Comparison of ENCODE assay signal across 16 cellular contexts in genomic region chr12:107486140-107486892, GRCh38.
"Had no signal": no experiment of that assay in that cellular context is flagged by ENCODE, and none has a peak within 500 bp of the region (broad histone marks: within the 10 kb centered on the region; RNA-seq: fewer than 3 reads in every experiment).

No MANE protein-coding gene starts in this region.

- H3K36me3 Mint-ChIP-seq: immature natural killer cell; stimulated activated naive B cell treated with anti-CD40 and anti-IgM and Interleukin-4, amounts not matched to agents 10 μg/mL and 1 μg/mL and 100 μg/mL, for 72 hours had no signal

- ATAC-seq: gastrocnemius medialis; heart left ventricle; stimulated activated naive B cell treated with anti-CD40 and anti-IgM and Interleukin-4, amounts not matched to agents 10 μg/mL and 1 μg/mL and 100 μg/mL, for 72 hours had no signal

- H3K4me1 ChIP-seq: gastrocnemius medialis, heart left ventricle, right atrium auricular region, tibial artery had no signal

- DNase-seq: activated naive CD4-positive, alpha-beta T cell treated with anti-CD3 and anti-CD28 coated beads for 36 hours; activated T-cell treated with anti-CD3 and anti-CD28 coated beads for 4 hours; dorsolateral prefrontal cortex; endodermal cell; gastrocnemius medialis; heart left ventricle; immature natural killer cell; midbrain; stimulated activated CD4-positive, alpha-beta T cell treated with anti-CD3 and anti-CD28 coated beads, Interleukin-15, amount 100 ng/mL, for 24 hours; stimulated activated CD4-positive, alpha-beta T cell treated with anti-CD3 and anti-CD28 coated beads, Interleukin-4, amount 100 ng/mL, for 1 hour; stimulated activated naive B cell treated with anti-CD40 and anti-IgM and Interleukin-4, amounts not matched to agents 10 μg/mL and 1 μg/mL and 100 μg/mL, for 72 hours; tibial artery had no signal

- FAIRE-seq: urothelium cell line had no signal

- H3K27ac ChIP-seq: cardiac muscle cell, dorsolateral prefrontal cortex, gastrocnemius medialis, heart left ventricle, right atrium auricular region, tibial artery had no signal

- H3K27ac Mint-ChIP-seq: activated naive CD4-positive, alpha-beta T cell treated with anti-CD3 and anti-CD28 coated beads for 36 hours; activated T-helper 2 cell treated with anti-CD3 and anti-CD28 coated beads, Interferon-gamma antibody, Interleukin-2, Interleukin-4, amounts not matched to agents 10 μg/mL and 5 μg/mL and 100 μg/mL, durations not matched to agents 14 hours and 24 hours and 36 hours; endodermal cell; stimulated activated naive B cell treated with anti-CD40 and anti-IgM and Interleukin-4, amounts not matched to agents 10 μg/mL and 1 μg/mL and 100 μg/mL, for 72 hours had no signal

- H3K4me1 Mint-ChIP-seq: endodermal cell had no signal

- H3K36me3 ChIP-seq: cardiac muscle cell, gastrocnemius medialis, heart left ventricle, right atrium auricular region, tibial artery had no signal

- H3K4me3 ChIP-seq: cardiac muscle cell, dorsolateral prefrontal cortex, gastrocnemius medialis, heart left ventricle, right atrium auricular region, tibial artery had no signal

- H3K9me3 ChIP-seq: gastrocnemius medialis, heart left ventricle, right atrium auricular region, tibial artery had no signal

- H3K9me3 Mint-ChIP-seq: activated naive CD4-positive, alpha-beta T cell treated with anti-CD3 and anti-CD28 coated beads for 36 hours; activated T-helper 2 cell treated with anti-CD3 and anti-CD28 coated beads, Interferon-gamma antibody, Interleukin-2, Interleukin-4, amounts not matched to agents 10 μg/mL and 5 μg/mL and 100 μg/mL, durations not matched to agents 14 hours and 24 hours and 36 hours; endodermal cell had no signal

- H3K4me3 Mint-ChIP-seq: activated naive CD4-positive, alpha-beta T cell treated with anti-CD3 and anti-CD28 coated beads for 36 hours; endodermal cell; immature natural killer cell; stimulated activated naive B cell treated with anti-CD40 and anti-IgM and Interleukin-4, amounts not matched to agents 10 μg/mL and 1 μg/mL and 100 μg/mL, for 72 hours had no signal

- H3K27me3 ChIP-seq: cardiac muscle cell, gastrocnemius medialis, right atrium auricular region had no signal
